In the genomic region with DNA sequence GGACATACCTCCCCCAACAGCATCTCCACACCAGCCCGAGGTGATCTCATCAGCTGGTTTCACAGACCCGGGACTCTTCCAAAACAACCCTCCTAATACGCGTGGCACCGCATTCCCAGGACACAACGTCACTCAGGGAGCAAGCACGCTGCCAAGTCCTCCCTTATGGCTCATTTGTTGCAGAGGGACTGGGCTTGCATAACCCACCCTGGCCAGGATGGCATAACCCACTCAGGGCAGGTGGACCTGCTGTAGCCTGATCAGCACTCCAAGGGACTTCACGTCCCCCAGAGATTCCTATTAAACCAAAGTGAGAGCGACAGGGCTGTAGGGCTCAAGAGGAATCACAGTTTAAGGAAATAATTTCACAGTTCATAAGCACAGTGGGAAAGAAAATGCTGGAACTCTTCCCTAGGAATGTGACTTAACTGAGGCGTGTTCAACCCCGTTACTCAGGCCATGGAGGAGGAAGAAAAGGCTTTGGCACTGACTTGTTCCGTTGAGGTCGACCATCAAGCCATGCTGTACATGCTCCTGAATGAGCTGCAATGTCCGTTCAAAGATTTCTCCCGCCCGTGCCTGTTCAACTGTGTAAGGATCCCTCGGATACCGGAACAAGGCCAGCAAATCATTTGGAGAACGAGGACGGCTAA, we compare ENCODE assay signal across 8 cellular contexts.
DNase-seq lines count a peak whose midpoint lies in the region; ATAC-seq, FAIRE-seq and TF ChIP-seq lines count a peak whose summit lies in the region.
"Had no signal": no experiment of that assay in that cellular context is flagged by ENCODE, and none has a peak within 500 bp of the region (broad histone marks: within the 10 kb centered on the region; RNA-seq: fewer than 3 reads in every experiment).

No MANE protein-coding gene starts in this region.

- CTCF ChIA-PET in PC-3 (lab: Charles Lee): no interaction called here

- FAIRE-seq in urothelium cell line (lab: Jason Lieb, UNC): no peak

- ATAC-seq in PC-3: no peak

- TF ChIP-seq CTCF in PC-3 (conservative IDR thresholded peaks at IDR 0.05; ENCODE audit: low read depth, low read length): no peak
- TF ChIP-seq CTCF in WERI-Rb-1 (IDR thresholded peaks at IDR 0.05; ENCODE audit: low read depth, low read length): no peak

- H4K20me1 ChIP-seq in PC-3 (ENCODE audit: low read length): no peaks in the 10 kb centered on the region

- POLR2A ChIA-PET in PC-3 (lab: Charles Lee; ENCODE audit: unreplicated experiment): no interaction called here

- H3K9me2 ChIP-seq in PC-3 (replicated peaks; ENCODE audit: low read length): no peaks in the 10 kb centered on the region

- H3F3A ChIP-seq in PC-3 (ENCODE audit: low read length, unreplicated experiment): no peaks in the 10 kb centered on the region

- H3K4me3 ChIP-seq in PC-3 (ENCODE audit: low read length) (no peak overlapping the region), WERI-Rb-1 (ENCODE audit: low read depth, low read length) (no peak overlapping the region)
- H3K4me3 ChIP-seq in effector memory CD4-positive, alpha-beta T cell (ENCODE audit: insufficient read depth, low read depth, low read length, poor library complexity, severe bottlenecking): no peak overlapping the region

- no peak overlapping the region for H3K4me2 ChIP-seq in PC-3 (ENCODE audit: low read length)

- 0 out of 2 replicates have a peak, but pooled peaks cover 5% of the 10 kb centered on the region for H3K79me2 ChIP-seq in PC-3 (ENCODE audit: low read length)

- intact Hi-C loops in PC-3 (cut with micrococcal nuclease): no loop called here

- H3K9me3 ChIP-seq in PC-3 (ENCODE audit: low read length) (no peaks in the 10 kb centered on the region), WERI-Rb-1 (ENCODE audit: severe bottlenecking) (no peaks in the 10 kb centered on the region)
- no peaks in the 10 kb centered on the region for H3K9me3 ChIP-seq in effector memory CD4-positive, alpha-beta T cell (ENCODE audit: control insufficient read depth, low read length)

- H3K27ac ChIP-seq in PC-3 (ENCODE audit: low read length) (no peak overlapping the region), epithelial cell of prostate (peak overlapping the region; percentile 54), WERI-Rb-1 (no peak overlapping the region)
- H3K27ac ChIP-seq in effector memory CD4-positive, alpha-beta T cell (ENCODE audit: insufficient read depth, low read length, poor library complexity, severe bottlenecking): no peak overlapping the region

- H3K27me3 ChIP-seq in PC-3 (ENCODE audit: low read length) (no peaks in the 10 kb centered on the region), WERI-Rb-1 (ENCODE audit: insufficient read depth, low read depth, severe bottlenecking) (no peaks in the 10 kb centered on the region)
- no peaks in the 10 kb centered on the region for H3K27me3 ChIP-seq in effector memory CD4-positive, alpha-beta T cell (replicated peaks; ENCODE audit: control insufficient read depth, insufficient read depth, low read length, poor library complexity, severe bottlenecking)

- peak; percentile 28 for DNase-seq in PC-3
- peak; percentile 68 for DNase-seq in epithelial cell of prostate (ENCODE audit: low read depth, low spot score)
- DNase-seq in mesenteric fat pad (ENCODE audit: low spot score): peak; percentile 91
- DNase-seq in urothelium cell line (ENCODE audit: low spot score): peak; percentile 76
- DNase-seq in activated CD4-positive, CD25-positive, alpha-beta regulatory T cell treated with anti-CD3 and anti-CD28 coated beads, Interleukin-2, amount 50 U/mL, for 72 hours: no peak
- no peak for DNase-seq in effector memory CD4-positive, alpha-beta T cell
- DNase-seq in WERI-Rb-1: no peak
- DNase-seq: activated CD4-positive, alpha-beta T cell treated with anti-CD3 and anti-CD28 coated beads, Interleukin-2, amount 50 U/mL, for 48 hours had no signal

- H3K4me1 ChIP-seq in PC-3 (ENCODE audit: insufficient read depth, low read length): peaks cover 28% of the 10 kb centered on the region
- H3K4me1 ChIP-seq in effector memory CD4-positive, alpha-beta T cell (ENCODE audit: control insufficient read depth, insufficient read depth, low read length, poor library complexity, severe bottlenecking): no peaks in the 10 kb centered on the region

- peaks cover 52% of the 10 kb centered on the region for H3K36me3 ChIP-seq in PC-3 (ENCODE audit: low read depth, low read length)
- no peaks in the 10 kb centered on the region for H3K36me3 ChIP-seq in effector memory CD4-positive, alpha-beta T cell (ENCODE audit: control insufficient read depth, insufficient read depth, low read length)
- peaks cover 25% of the 10 kb centered on the region for H3K36me3 ChIP-seq in WERI-Rb-1

- H2AFZ ChIP-seq in PC-3 (ENCODE audit: low read length): no peak overlapping the region

- no TSS peak for BruUV-seq in PC-3 (replicated peaks; lab: Mats Ljungman, UMichigan)

- no peak overlapping the region for H3K9ac ChIP-seq in PC-3 (ENCODE audit: low read length)

Comparison
In these comparisons a context has a peak if more than half of its experiments do, and no peak if none do; other contexts are left out.
1. DNase-seq: peak in PC-3 (single experiment), epithelial cell of prostate (single experiment), mesenteric fat pad (single experiment) and urothelium cell line (single experiment); none in activated CD4-positive, CD25-positive, alpha-beta regulatory T cell treated with anti-CD3 and anti-CD28 coated beads, Interleukin-2, amount 50 U/mL, for 72 hours (single experiment), effector memory CD4-positive, alpha-beta T cell (0 of 3) and WERI-Rb-1 (single experiment).